In genomic region chr7:139004321-139005075, GRCh38 we compare ENCODE assay signal across 20 cellular contexts.
"Had no signal": no experiment of that assay in that cellular context is flagged by ENCODE, and none has a peak within 500 bp of the region (broad histone marks: within the 10 kb centered on the region; RNA-seq: fewer than 3 reads in every experiment).

No MANE protein-coding gene starts in this region.

- H3K4me3 ChIP-seq: lung, neural progenitor cell, tibial artery had no signal

- H3K27ac ChIP-seq: neural progenitor cell, tibial artery had no signal

- H3K27me3 ChIP-seq: neural progenitor cell, tibial artery had no signal

- ATAC-seq: left lobe of liver; naive thymus-derived CD8-positive, alpha-beta T cell; sciatic nerve; stimulated activated effector memory CD8-positive, alpha-beta T cell treated with anti-CD3 and anti-CD28 coated beads, Interleukin-12 subunit alpha, Interleukin-12 subunit beta, amount 100 ng/mL, for 72 hours; stimulated activated naive CD8-positive, alpha-beta T cell treated with anti-CD3 and anti-CD28 coated beads, Interleukin-15, amount 100 ng/mL, for 72 hours had no signal

- DNase-seq: activated CD4-positive, alpha-beta memory T cell treated with anti-CD3 and anti-CD28 coated beads for 36 hours; activated CD4-positive, alpha-beta T cell treated with anti-CD3 and anti-CD28 coated beads for 48 hours; activated CD4-positive, CD25-positive, alpha-beta regulatory T cell; activated gamma-delta T cell treated with Interleukin-2 at 50 U/mL for 16 hours; activated T-cell treated with anti-CD3 and anti-CD28 coated beads for 4 hours; aorta; effector CD4-positive, alpha-beta T cell; erythroblast; foreskin melanocyte; kidney; small intestine; stimulated activated CD4-positive, alpha-beta T cell treated with anti-CD3 and anti-CD28 coated beads, Interleukin-2, amount 100 ng/mL, for 24 hours; stimulated activated naive CD8-positive, alpha-beta T cell treated with anti-CD3 and anti-CD28 coated beads, Interleukin-15, amount 100 ng/mL, for 72 hours; tibial artery had no signal

- H3K36me3 ChIP-seq: neural progenitor cell, tibial artery had no signal

- H3K4me1 ChIP-seq: neural progenitor cell, tibial artery had no signal
